In genomic region chr2:36754578-36754977, GRCh38 we compare ENCODE assay signal across 22 cellular contexts. TPM values are rescaled to one million over a fixed set of nuclear protein-coding genes. Genes with fewer than 3 reads are reported as not detected.
DNase-seq lines count a peak whose midpoint lies in the region; TF ChIP-seq lines count a peak whose summit lies in the region.
"Had no signal": no experiment of that assay in that cellular context is flagged by ENCODE, and none has a peak within 500 bp of the region (broad histone marks: within the 10 kb centered on the region; RNA-seq: fewer than 3 reads in every experiment).

No MANE protein-coding gene starts in this region.

- H3K4me3 ChIP-seq in GM23248 (no peak overlapping the region), HUES6 (ENCODE audit: low read depth, low read length) (no peak overlapping the region), endodermal cell (ENCODE audit: low read length) (no peak overlapping the region)
- H3K4me3 ChIP-seq: A549; BLaER1 treated with 17β-estradiol and CSF1 and Interleukin-3, amounts not matched to agents 10 nM and 100 nM; GM12878; GM23338; HAP-1 had no signal

- H3K4me2 ChIP-seq in GM23248 (ENCODE audit: unreplicated experiment): peak overlapping the region; percentile 42
- H3K4me2 ChIP-seq: A549; BLaER1 treated with 17β-estradiol and CSF1 and Interleukin-3, amounts not matched to agents 10 nM and 100 nM; GM23338 had no signal

- no peak for DNase-seq in GM23248
- no peak for DNase-seq in endodermal cell
- no peak for DNase-seq in putamen (ENCODE audit: low spot score)
- no peak for DNase-seq in NCI-H510A treated with DMSO at 0.1 percent for 48 hours (lab: John Stamatoyannopoulos, UW)
- no peak for DNase-seq in SIG-M5 (lab: John Stamatoyannopoulos, UW)
- DNase-seq: 8988T; ACHN; AML-193; BE2C; CD4-positive, alpha-beta T cell; CD8-positive, alpha-beta memory T cell; DMS 273 treated with DMSO at 0.1 percent for 48 hours; DMS79; GDM1; HFFc6 had no signal

- H3K36me3 ChIP-seq in GM23248 (ENCODE audit: low read depth): no peaks in the 10 kb centered on the region
- H3K36me3 ChIP-seq in HUES6 (ENCODE audit: control insufficient read depth, insufficient read depth, low read length): no peaks in the 10 kb centered on the region
- H3K36me3 ChIP-seq in endodermal cell (ENCODE audit: control insufficient read depth, insufficient read depth, low read length): no peaks in the 10 kb centered on the region
- H3K36me3 ChIP-seq: BE2C; BLaER1 treated with 17β-estradiol and CSF1 and Interleukin-3, amounts not matched to agents 10 nM and 100 nM; HAP-1 had no signal

- no peaks in the 10 kb centered on the region for H3F3A ChIP-seq in GM23248 (ENCODE audit: insufficient read depth)

- H3K9me3 Mint-ChIP-seq in endodermal cell: no peaks in the 10 kb centered on the region
- H3K9me3 Mint-ChIP-seq: CD14-positive monocyte; CD4-positive, alpha-beta T cell; GM23338; HFFc6 had no signal

- no peak overlapping the region for H3K4me3 Mint-ChIP-seq in endodermal cell
- H3K4me3 Mint-ChIP-seq: CD14-positive monocyte; CD4-positive, alpha-beta T cell; CD8-positive, alpha-beta memory T cell; GM23338; HFFc6 had no signal

- H4K20me1 ChIP-seq in GM23248 (ENCODE audit: insufficient read depth): no peaks in the 10 kb centered on the region
- H4K20me1 ChIP-seq: BLaER1 treated with 17β-estradiol and CSF1 and Interleukin-3, amounts not matched to agents 10 nM and 100 nM had no signal

- 97% methylated on average over 3 of the region's 3 CpGs for WGBS in GM23248 (ENCODE audit: low coverage in 1 of 2, low lambda C conversion rate in 2 of 2, missing lambda C conversion rate in 2 of 2), 2 experiments
- WGBS in endodermal cell (ENCODE audit: insufficient coverage in 1 of 2, insufficient read length in 1 of 2), 2 experiments: 89 to 91% methylated on average over 3 of the region's 3 CpGs

- H3K9me3 ChIP-seq in GM23248 (ENCODE audit: low read depth): no peaks in the 10 kb centered on the region
- H3K9me3 ChIP-seq in HUES6 (ENCODE audit: control insufficient read depth, insufficient read depth, low read depth, low read length): no peaks in the 10 kb centered on the region
- no peaks in the 10 kb centered on the region for H3K9me3 ChIP-seq in endodermal cell (ENCODE audit: control insufficient read depth, low read length)
- H3K9me3 ChIP-seq: A549; BE2C; BLaER1 treated with 17β-estradiol and CSF1 and Interleukin-3, amounts not matched to agents 10 nM and 100 nM; HAP-1 had no signal

- H3K27me3 ChIP-seq in GM23248 (replicated peaks; ENCODE audit: insufficient read depth): no peaks in the 10 kb centered on the region
- no peaks in the 10 kb centered on the region for H3K27me3 ChIP-seq in HUES6 (ENCODE audit: control insufficient read depth, insufficient read depth, low read length)
- peaks cover 21% of the 10 kb centered on the region for H3K27me3 ChIP-seq in endodermal cell (ENCODE audit: control insufficient read depth, insufficient read depth, low read length, poor library complexity, severe bottlenecking)
- H3K27me3 ChIP-seq: BLaER1 treated with 17β-estradiol and CSF1 and Interleukin-3, amounts not matched to agents 10 nM and 100 nM had no signal

- H3K27ac Mint-ChIP-seq in endodermal cell: peak overlapping the region; percentile 45
- H3K27ac Mint-ChIP-seq: CD14-positive monocyte; CD4-positive, alpha-beta T cell; CD8-positive, alpha-beta memory T cell; HFFc6 had no signal

- peaks cover 21% of the 10 kb centered on the region for H3K27me3 Mint-ChIP-seq in endodermal cell (ENCODE audit: insufficient read depth)

- no peaks in the 10 kb centered on the region for H3K36me3 Mint-ChIP-seq in endodermal cell (ENCODE audit: low read depth)
- H3K36me3 Mint-ChIP-seq: CD14-positive monocyte; CD8-positive, alpha-beta memory T cell had no signal

- no peaks in the 10 kb centered on the region for H3K79me2 ChIP-seq in GM23248 (ENCODE audit: insufficient read depth)

- no peaks in the 10 kb centered on the region for H3K9me2 ChIP-seq in GM23248 (ENCODE audit: insufficient read depth)

- no peak for TF ChIP-seq CTCF in endodermal cell (conservative IDR thresholded peaks at IDR 0.05)

- in situ Hi-C loops in GM23248 (cut with MboI): no loop called here

- no peak overlapping the region for H2AFZ ChIP-seq in GM23248

- H3K4me1 ChIP-seq in GM23248 (ENCODE audit: insufficient read depth): peaks cover 9% of the 10 kb centered on the region
- H3K4me1 ChIP-seq in HUES6 (ENCODE audit: control insufficient read depth, insufficient read depth, low read length): peaks cover 25% of the 10 kb centered on the region
- H3K4me1 ChIP-seq in endodermal cell (ENCODE audit: control insufficient read depth, insufficient read depth, low read length): no peaks in the 10 kb centered on the region
- H3K4me1 ChIP-seq: A549, BE2C, HAP-1 had no signal

- H3K4me1 Mint-ChIP-seq in endodermal cell: peaks cover 19% of the 10 kb centered on the region
- H3K4me1 Mint-ChIP-seq: CD14-positive monocyte; CD8-positive, alpha-beta memory T cell had no signal

- H3K27ac ChIP-seq in GM23248: no peak overlapping the region
- peak overlapping the region; percentile 43; the same call in 1 of the 2 replicates for H3K27ac ChIP-seq in HUES6 (ENCODE audit: low read depth, low read length)
- H3K27ac ChIP-seq in endodermal cell (ENCODE audit: low read depth, low read length): no peak overlapping the region
- H3K27ac ChIP-seq: A549; BLaER1 treated with 17β-estradiol and CSF1 and Interleukin-3, amounts not matched to agents 10 nM and 100 nM had no signal

- H3K9ac ChIP-seq in GM23248 (no peak overlapping the region), HUES6 (ENCODE audit: low read length) (no peak overlapping the region), endodermal cell (ENCODE audit: extremely low read depth, low read length, poor library complexity, severe bottlenecking) (no peak overlapping the region)
- H3K9ac ChIP-seq: BLaER1 treated with 17β-estradiol and CSF1 and Interleukin-3, amounts not matched to agents 10 nM and 100 nM had no signal

RNA-seq across cellular contexts. Expression of gene VIT, which starts 58.1 kb away (rescaled TPM):
- 0.22 TPM in 1 of 2 replicates, not detected in the other for total RNA-seq in GM23248 (2014; rRNA removed; shearing (Covaris generic))
- polyA plus RNA-seq in GM23248 (2016; fragmentation: Nextera tagmentation; extraction: Ambion mirVana): 0.31 TPM in 1 of 2 replicates, not detected in the other
- under 1 TPM in 1 of 2 donors, not detected in 1; 0.53 TPM for total RNA-seq in endodermal cell
- polyA plus RNA-seq in endodermal cell (2013, experiment 1 of 2): 0.39 TPM
- polyA plus RNA-seq in endodermal cell (2013, experiment 2 of 2): 0.58 TPM
- total RNA-seq: CD4-positive, alpha-beta T cell; CD8-positive, alpha-beta memory T cell; GM12878; GM23338 had no signal
- polyA plus RNA-seq: A549, CD14-positive monocyte, GM23338 had no signal
